ENCODE assay signal across 16 cellular contexts in genomic region chr13:99361197-99361596, GRCh38. TPM values are rescaled to one million over a fixed set of nuclear protein-coding genes. Genes with fewer than 3 reads are reported as not detected.
A peak's percentile ranks its signal among the peaks of the same experiment; 100 is the strongest.
DNase-seq lines count a peak whose midpoint lies in the region; ATAC-seq and TF ChIP-seq lines count a peak whose summit lies in the region.
"Had no signal": no experiment of that assay in that cellular context is flagged by ENCODE, and none has a peak within 500 bp of the region (broad histone marks: within the 10 kb centered on the region; RNA-seq: fewer than 3 reads in every experiment).

No MANE protein-coding gene starts in this region.

- H3K9me3 ChIP-seq in CD8-positive, alpha-beta memory T cell (ENCODE audit: low read length): no peaks in the 10 kb centered on the region
- H3K9me3 ChIP-seq in KOPT-K1 (ENCODE audit: insufficient read depth, low read length, poor library complexity, severe bottlenecking) (no peaks in the 10 kb centered on the region), suprapubic skin (no peaks in the 10 kb centered on the region)
- no peaks in the 10 kb centered on the region for H3K9me3 ChIP-seq in naive thymus-derived CD4-positive, alpha-beta T cell (ENCODE audit: control insufficient read depth in 2 of 3, low read length in 3 of 3)
- H3K9me3 ChIP-seq: BE2C, gastrocnemius medialis, thoracic aorta had no signal

- POLR2A ChIA-PET in CD8-positive, alpha-beta memory T cell (lab: Charles Lee): interaction anchor here (0.9 to 2.5 kb wide), 7 partner anchors 9 to 161 kb away, joined by 3 to 18 read pairs (median 4); partner anchors contain the start of gene UBAC2
- POLR2A ChIA-PET in naive thymus-derived CD4-positive, alpha-beta T cell (lab: Charles Lee): interaction anchor here (0.7 to 5.2 kb wide), 25 partner anchors 9 to 447 kb away, joined by 3 to 105 read pairs (median 7); partner anchors contain the start of gene GPR183

- CTCF ChIA-PET in CD8-positive, alpha-beta memory T cell (lab: Charles Lee): interaction anchor here (1.0 to 3.1 kb wide), 11 partner anchors 9 to 103 kb away, joined by 3 to 15 read pairs (median 4); partner anchors contain the start of gene GPR18
- CTCF ChIA-PET in naive thymus-derived CD4-positive, alpha-beta T cell (lab: Charles Lee): interaction anchor here (0.5 to 3.1 kb wide), 13 partner anchors 9 to 185 kb away, joined by 3 to 13 read pairs (median 5); no protein-coding TSS in a partner anchor

- peak in 1 of 5 donors; percentile 79 for DNase-seq in CD8-positive, alpha-beta memory T cell
- no peak for DNase-seq in activated naive CD8-positive, alpha-beta T cell treated with anti-CD3 and anti-CD28 coated beads, Interleukin-2, amount 50 U/mL, for 24 hours
- DNase-seq in naive thymus-derived CD4-positive, alpha-beta T cell: peak in 6 of 9 donors; percentile 60 to 85 (median 80)
- DNase-seq in NCI-H2107 (lab: John Stamatoyannopoulos, UW) (no peak), GM19240 (ENCODE audit: insufficient read length, low spot score) (no peak), suprapubic skin (ENCODE audit: low spot score in 2 of 2) (no peak)
- DNase-seq: anterior cingulate cortex, BE2C, gastrocnemius medialis, NCI-H187 treated with DMSO at 0.1 percent for 48 hours, NCI-H446 had no signal

- H3K27me3 Mint-ChIP-seq in CD8-positive, alpha-beta memory T cell: no peaks in the 10 kb centered on the region
- no peaks in the 10 kb centered on the region for H3K27me3 Mint-ChIP-seq in activated naive CD8-positive, alpha-beta T cell treated with anti-CD3 and anti-CD28 coated beads, Interleukin-2, amount 50 U/mL, for 24 hours
- no peaks in the 10 kb centered on the region for H3K27me3 Mint-ChIP-seq in naive thymus-derived CD4-positive, alpha-beta T cell

- peaks cover 96% of the 10 kb centered on the region for H3K4me1 ChIP-seq in CD8-positive, alpha-beta memory T cell (ENCODE audit: insufficient read depth, low read length)
- peaks cover 88% of the 10 kb centered on the region in 2 donors for H3K4me1 ChIP-seq in naive thymus-derived CD4-positive, alpha-beta T cell (ENCODE audit: control insufficient read depth in 2 of 2, insufficient read depth in 2 of 2, low read length in 2 of 2)
- peaks cover 10% of the 10 kb centered on the region for H3K4me1 ChIP-seq in suprapubic skin
- H3K4me1 ChIP-seq: BE2C, parathyroid adenoma had no signal

- H3K36me3 ChIP-seq in CD8-positive, alpha-beta memory T cell (ENCODE audit: insufficient read depth, low read length): no peaks in the 10 kb centered on the region
- H3K36me3 ChIP-seq in KOPT-K1 (ENCODE audit: insufficient read depth, low read length): peaks cover 50% of the 10 kb centered on the region
- no peaks in the 10 kb centered on the region for H3K36me3 ChIP-seq in naive thymus-derived CD4-positive, alpha-beta T cell (ENCODE audit: control insufficient read depth in 2 of 3, insufficient read depth in 3 of 3, low read length in 3 of 3)
- peaks cover 35% of the 10 kb centered on the region for H3K36me3 ChIP-seq in suprapubic skin

- no peak for TF ChIP-seq EP300 in suprapubic skin (IDR thresholded peaks at IDR 0.05)

- 91% methylated on average over 3 of the region's 3 CpGs for WGBS in suprapubic skin

- H3K9me3 Mint-ChIP-seq in CD8-positive, alpha-beta memory T cell: no peaks in the 10 kb centered on the region
- no peaks in the 10 kb centered on the region for H3K9me3 Mint-ChIP-seq in activated naive CD8-positive, alpha-beta T cell treated with anti-CD3 and anti-CD28 coated beads, Interleukin-2, amount 50 U/mL, for 24 hours
- peaks cover 0 to 5% (median 0%) of the 10 kb centered on the region in 11 donors for H3K9me3 Mint-ChIP-seq in naive thymus-derived CD4-positive, alpha-beta T cell

- peak overlapping the region; percentile 36 for H3K27ac ChIP-seq in CD8-positive, alpha-beta memory T cell (ENCODE audit: low read depth, low read length)
- H3K27ac ChIP-seq in KOPT-K1 (ENCODE audit: low read depth, low read length, poor library complexity, severe bottlenecking) (peak overlapping the region; percentile 41), suprapubic skin (no peak overlapping the region)
- H3K27ac ChIP-seq in naive thymus-derived CD4-positive, alpha-beta T cell (ENCODE audit: low read depth, low read length): peak overlapping the region; percentile 95
- H3K27ac ChIP-seq: epithelial cell of prostate, gastrocnemius medialis, parathyroid adenoma, thoracic aorta had no signal

- H3K4me1 Mint-ChIP-seq in CD8-positive, alpha-beta memory T cell: peaks cover 89 to 100% (median 97%) of the 10 kb centered on the region in 3 donors
- H3K4me1 Mint-ChIP-seq in activated naive CD8-positive, alpha-beta T cell treated with anti-CD3 and anti-CD28 coated beads, Interleukin-2, amount 50 U/mL, for 24 hours: peaks cover 93% of the 10 kb centered on the region
- H3K4me1 Mint-ChIP-seq in naive thymus-derived CD4-positive, alpha-beta T cell: peaks cover 68 to 100% (median 98%) of the 10 kb centered on the region in 7 donors

- intact Hi-C loops in naive thymus-derived CD4-positive, alpha-beta T cell (cut with micrococcal nuclease): loop anchor here in 1 of 2 donors (1.0 to 5.0 kb wide), 4 partner anchors 9 to 274 kb away; no protein-coding TSS in a partner anchor

- no peaks in the 10 kb centered on the region for H3K27me3 ChIP-seq in CD8-positive, alpha-beta memory T cell (ENCODE audit: insufficient read depth, low read length, poor library complexity, severe bottlenecking)
- no peaks in the 10 kb centered on the region for H3K27me3 ChIP-seq in naive thymus-derived CD4-positive, alpha-beta T cell (ENCODE audit: control insufficient read depth in 2 of 2, insufficient read depth in 2 of 2, low read length in 2 of 2)
- no peaks in the 10 kb centered on the region for H3K27me3 ChIP-seq in suprapubic skin
- H3K27me3 ChIP-seq: BE2C, gastrocnemius medialis had no signal

- peak overlapping the region; percentile 48 for H3K4me3 ChIP-seq in CD8-positive, alpha-beta memory T cell (ENCODE audit: low read length)
- H3K4me3 ChIP-seq in naive thymus-derived CD4-positive, alpha-beta T cell (ENCODE audit: low read length): peak overlapping the region; percentile 35
- H3K4me3 ChIP-seq in suprapubic skin: no peak overlapping the region
- H3K4me3 ChIP-seq: gastrocnemius medialis, thoracic aorta had no signal

- H3K27ac Mint-ChIP-seq in CD8-positive, alpha-beta memory T cell: peak overlapping the region; percentile 92 to 100 (median 96)
- peak overlapping the region; percentile 71 for H3K27ac Mint-ChIP-seq in activated naive CD8-positive, alpha-beta T cell treated with anti-CD3 and anti-CD28 coated beads, Interleukin-2, amount 50 U/mL, for 24 hours
- H3K27ac Mint-ChIP-seq in naive thymus-derived CD4-positive, alpha-beta T cell: peak overlapping the region; percentile 92 to 100 (median 99)

- H3K36me3 Mint-ChIP-seq in CD8-positive, alpha-beta memory T cell: peaks cover 11 to 56% (median 21%) of the 10 kb centered on the region in 3 donors
- H3K36me3 Mint-ChIP-seq in activated naive CD8-positive, alpha-beta T cell treated with anti-CD3 and anti-CD28 coated beads, Interleukin-2, amount 50 U/mL, for 24 hours (ENCODE audit: low read depth): peaks cover 53% of the 10 kb centered on the region
- peaks cover 7 to 65% (median 28%) of the 10 kb centered on the region in 5 donors for H3K36me3 Mint-ChIP-seq in naive thymus-derived CD4-positive, alpha-beta T cell

- no peak for TF ChIP-seq CTCF in suprapubic skin (IDR thresholded peaks at IDR 0.05)

- no peak for TF ChIP-seq POLR2A in suprapubic skin (IDR thresholded peaks at IDR 0.05)

- no peak for ATAC-seq in activated naive CD8-positive, alpha-beta T cell treated with anti-CD3 and anti-CD28 coated beads, Interleukin-2, amount 50 U/mL, for 24 hours
- ATAC-seq in naive thymus-derived CD4-positive, alpha-beta T cell: peak; percentile 50
- ATAC-seq: gastrocnemius medialis, HepG2 had no signal

- peak overlapping the region; percentile 25 to 80 (median 67) for H3K4me3 Mint-ChIP-seq in CD8-positive, alpha-beta memory T cell
- H3K4me3 Mint-ChIP-seq in activated naive CD8-positive, alpha-beta T cell treated with anti-CD3 and anti-CD28 coated beads, Interleukin-2, amount 50 U/mL, for 24 hours: peak overlapping the region; percentile 4
- H3K4me3 Mint-ChIP-seq in naive thymus-derived CD4-positive, alpha-beta T cell: peak overlapping the region; percentile 70 to 92 (median 74)

RNA-seq across cellular contexts. Expression of gene GPR183, which starts 54.0 kb away (rescaled TPM):
- 10 to 100 TPM; 61.5 to 62.8 TPM for total RNA-seq in CD8-positive, alpha-beta memory T cell
- 232 TPM for polyA plus RNA-seq in CD8-positive, alpha-beta memory T cell
- total RNA-seq in naive thymus-derived CD4-positive, alpha-beta T cell: 100 to 1,000 TPM in 4 of 5 experiments, 10 to 100 TPM in 1; 26.8 to 231 (median 112) TPM
- polyA plus RNA-seq in naive thymus-derived CD4-positive, alpha-beta T cell: 100 to 1,000 TPM; 234 to 241 TPM
- total RNA-seq in suprapubic skin: 1 to 10 TPM; 2.3 to 7.0 (median 4.4) TPM
- total RNA-seq: HepG2 had no signal
- polyA plus RNA-seq: HepG2 had no signal

Comparison
In these comparisons a context has a peak if more than half of its experiments do, and no peak if none do; other contexts are left out.
1. DNase-seq: peak in naive thymus-derived CD4-positive, alpha-beta T cell (6 of 9); none in activated naive CD8-positive, alpha-beta T cell treated with anti-CD3 and anti-CD28 coated beads, Interleukin-2, amount 50 U/mL, for 24 hours (single experiment), NCI-H2107 (single experiment), GM19240 (single experiment) and suprapubic skin (0 of 2).
2. H3K4me3 Mint-ChIP-seq: peak in every context shown above with its lines; median percentile 74 in naive thymus-derived CD4-positive, alpha-beta T cell; 67 in CD8-positive, alpha-beta memory T cell; 4 in activated naive CD8-positive, alpha-beta T cell treated with anti-CD3 and anti-CD28 coated beads, Interleukin-2, amount 50 U/mL, for 24 hours.
3. Peak in every context shown above with its lines, with median percentiles within 50 percentile points of each other: H3K27ac Mint-ChIP-seq.